8 cellular contexts compared by ENCODE assay signal in the genomic region with DNA sequence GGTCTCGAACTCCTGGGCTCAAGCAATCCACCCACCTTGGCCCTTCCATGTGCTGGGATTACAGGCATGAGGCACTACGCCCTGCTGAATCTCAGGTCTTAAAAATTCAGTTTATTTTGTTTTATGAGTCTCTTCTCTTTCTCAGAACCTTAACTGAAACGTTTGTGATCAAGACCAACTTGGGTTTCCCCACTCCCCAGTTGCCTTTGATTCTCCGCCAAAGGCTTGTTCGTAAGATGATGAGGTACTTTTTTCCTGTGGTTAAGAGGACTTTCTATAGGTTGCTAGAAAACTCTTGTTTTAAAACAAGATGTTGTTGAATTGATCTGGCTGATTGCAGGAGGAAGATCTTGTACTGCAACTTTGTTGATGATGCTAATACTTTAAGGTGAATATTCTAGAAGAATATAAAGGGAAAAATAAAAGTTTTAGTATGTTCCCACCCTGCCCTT. TPM values are rescaled to one million over a fixed set of nuclear protein-coding genes. Genes with fewer than 3 reads are reported as not detected.
DNase-seq lines count a peak whose midpoint lies in the region; ATAC-seq, FAIRE-seq and TF ChIP-seq lines count a peak whose summit lies in the region.

No MANE protein-coding gene starts in this region.

- H3K27ac Mint-ChIP-seq in T-cell (peak overlapping the region; percentile 96 to 99), Calu3 (ENCODE audit: unreplicated experiment) (no peak overlapping the region)

- no TSS peak for BruUV-seq in Calu3 (replicated peaks; lab: Mats Ljungman, UMichigan)

- no peaks in the 10 kb centered on the region for H3K27me3 Mint-ChIP-seq in T-cell
- H3K27me3 Mint-ChIP-seq in Calu3 (ENCODE audit: unreplicated experiment), result no peaks in the 10 kb centered on the region

- POLR2A ChIA-PET in T-cell (lab: Charles Lee), result interaction anchor here in 1 of 2 donors (1.9 kb wide), 1 partner anchor 11 kb away, joined by 21 read pairs; no protein-coding TSS in a partner anchor

- H3K9me3 Mint-ChIP-seq in T-cell, result peaks cover 2 to 12% (median 3%) of the 10 kb centered on the region in 3 donors
- peaks cover 7% of the 10 kb centered on the region for H3K9me3 Mint-ChIP-seq in Calu3 (ENCODE audit: low read depth, unreplicated experiment)

- intact Hi-C loops in Calu3 (cut with micrococcal nuclease; ENCODE audit: unreplicated experiment), result no loop called here

- peaks cover 85 to 88% (median 85%) of the 10 kb centered on the region in 3 donors for H3K4me1 Mint-ChIP-seq in T-cell
- peaks cover 10% of the 10 kb centered on the region for H3K4me1 Mint-ChIP-seq in Calu3 (ENCODE audit: low read depth, unreplicated experiment)

- no peak for TF ChIP-seq CTCF in Calu3 (IDR thresholded peaks at IDR 0.05; ENCODE audit: unreplicated experiment)

- CTCF ChIA-PET in T-cell (lab: Charles Lee) (interaction anchor here in 1 of 2 donors (0.7 kb wide), 1 partner anchor 144 kb away, joined by 9 read pairs; no protein-coding TSS in a partner anchor), Calu3 (lab: Charles Lee) (no interaction called here)

- FAIRE-seq in A204.1 (lab: Jason Lieb, UNC), result peak; percentile 39

- ATAC-seq in GM21576 (IDR thresholded peaks at IDR 0.05; ENCODE audit: unreplicated experiment) (peak; percentile 83), T-cell (replicated peaks in 1 of 4) (peak; percentile 87 to 94 (median 92))

- H3K4me3 Mint-ChIP-seq in T-cell, result peak overlapping the region; percentile 56 to 87 (median 76)
- no peak overlapping the region for H3K4me3 Mint-ChIP-seq in Calu3 (ENCODE audit: low read depth, unreplicated experiment)

- H3K36me3 Mint-ChIP-seq in T-cell, result peaks cover 15% of the 10 kb centered on the region
- no peaks in the 10 kb centered on the region for H3K36me3 Mint-ChIP-seq in Calu3 (ENCODE audit: insufficient read depth, unreplicated experiment)

- DNase-seq in T-cell, result peak; percentile 19 to 90 (median 76)
- DNase-seq in astrocyte of the hippocampus (ENCODE audit: low read depth, low spot score), result peak; percentile 69
- DNase-seq in stimulated activated CD4-positive, alpha-beta T cell treated with anti-CD3 and anti-CD28 coated beads, TNF-alpha, amount 100 ng/mL, for 1 hour (ENCODE audit: low read depth in 3 of 3, low spot score in 1 of 3), result peak; percentile 29 to 51 (median 46)
- no peak for DNase-seq in ureter (ENCODE audit: low spot score)
- DNase-seq in NOMO-1 treated with dmso at 0.1 percent for 144 hours (lab: John Stamatoyannopoulos, UW; ENCODE audit: unreplicated experiment), result no peak
- DNase-seq in Calu3, result no peak

RNA-seq across cellular contexts. Expression of a gene that starts 11.7 kb away (rescaled TPM):
- total RNA-seq in T-cell (10 to 100 TPM; 59.4 to 68.1 (median 63.0) TPM), ureter (46.9 TPM), Calu3 (2022) (46.3 and 46.4 TPM in 2 replicates)

Comparison
In these comparisons a context has a peak if more than half of its experiments do, and no peak if none do; other contexts are left out.
1. DNase-seq: peak in T-cell (34 of 34), astrocyte of the hippocampus (single experiment) and stimulated activated CD4-positive, alpha-beta T cell treated with anti-CD3 and anti-CD28 coated beads, TNF-alpha, amount 100 ng/mL, for 1 hour (3 of 3); none in ureter (single experiment), NOMO-1 treated with dmso at 0.1 percent for 144 hours (single experiment) and Calu3 (single experiment).